12 cellular contexts compared by ENCODE assay signal in genomic region chr11:130677486-130678153, GRCh38.
DNase-seq lines count a peak whose midpoint lies in the region; ATAC-seq and TF ChIP-seq lines count a peak whose summit lies in the region.
"Had no signal": no experiment of that assay in that cellular context is flagged by ENCODE, and none has a peak within 500 bp of the region (broad histone marks: within the 10 kb centered on the region; RNA-seq: fewer than 3 reads in every experiment).

No MANE protein-coding gene starts in this region.

- peak; percentile 64 for DNase-seq in ELR (ENCODE audit: low read depth)
- DNase-seq in foreskin keratinocyte = peak; percentile 83 to 92
- no peak for DNase-seq in omental fat pad (ENCODE audit: low spot score)
- DNase-seq in WERI-Rb-1 = no peak
- no peak for DNase-seq in sciatic nerve (ENCODE audit: low spot score)
- DNase-seq in CD8-positive, alpha-beta memory T cell = no peak
- DNase-seq: activated effector memory CD4-positive, alpha-beta T cell treated with Interleukin-2 at 50 U/mL for 16 hours; head of caudate nucleus; NCI-H2081 treated with DMSO at 0.1 percent for 48 hours had no signal

- ATAC-seq in SK-N-SH treated with all-trans-retinoic acid at 6 μM for 48 hours (peak; percentile 96), foreskin keratinocyte (peak; percentile 83), omental fat pad (ENCODE audit: low FRiP score) (peak; percentile 79), HG02642 (IDR thresholded peaks at IDR 0.05; ENCODE audit: poor library complexity, unreplicated experiment) (no peak), sciatic nerve (no peak)

- H3K9me3 Mint-ChIP-seq in CD8-positive, alpha-beta memory T cell = peaks cover 19 to 30% (median 21%) of the 10 kb centered on the region in 5 donors

- no peak overlapping the region for H3K27ac ChIP-seq in foreskin keratinocyte
- no peak overlapping the region for H3K27ac ChIP-seq in WERI-Rb-1
- no peak overlapping the region for H3K27ac ChIP-seq in CD8-positive, alpha-beta memory T cell (ENCODE audit: low read depth, low read length)

- POLR2A ChIA-PET in CD8-positive, alpha-beta memory T cell (lab: Charles Lee) = no interaction called here

- intact Hi-C loops in sciatic nerve (cut with DNase I) = no loop called here

- H3K4me3 ChIP-seq in WERI-Rb-1 (ENCODE audit: low read depth, low read length) = no peak overlapping the region
- no peak overlapping the region for H3K4me3 ChIP-seq in CD8-positive, alpha-beta memory T cell (ENCODE audit: low read length)
- H3K4me3 ChIP-seq: skin epidermis had no signal

- H3K9me3 ChIP-seq in WERI-Rb-1 (ENCODE audit: severe bottlenecking) = no peaks in the 10 kb centered on the region
- no peaks in the 10 kb centered on the region for H3K9me3 ChIP-seq in CD8-positive, alpha-beta memory T cell (ENCODE audit: low read length)

- H3K27ac Mint-ChIP-seq in CD8-positive, alpha-beta memory T cell = no peak overlapping the region

- TF ChIP-seq CTCF in foreskin keratinocyte (conservative IDR thresholded peaks at IDR 0.05) = no peak
- TF ChIP-seq CTCF in omental fat pad (IDR thresholded peaks at IDR 0.05) = no peak
- no peak for TF ChIP-seq CTCF in WERI-Rb-1 (IDR thresholded peaks at IDR 0.05; ENCODE audit: low read depth, low read length)

- no peaks in the 10 kb centered on the region for H3K27me3 ChIP-seq in foreskin keratinocyte
- H3K27me3 ChIP-seq in WERI-Rb-1 (ENCODE audit: insufficient read depth, low read depth, severe bottlenecking) = no peaks in the 10 kb centered on the region
- no peaks in the 10 kb centered on the region for H3K27me3 ChIP-seq in CD8-positive, alpha-beta memory T cell (ENCODE audit: insufficient read depth, low read length, poor library complexity, severe bottlenecking)

- H3K36me3 Mint-ChIP-seq in CD8-positive, alpha-beta memory T cell = no peaks in the 10 kb centered on the region

- no peaks in the 10 kb centered on the region for H3K4me1 Mint-ChIP-seq in CD8-positive, alpha-beta memory T cell

- H3K27me3 Mint-ChIP-seq in CD8-positive, alpha-beta memory T cell = peaks cover 0 to 16% of the 10 kb centered on the region in 2 donors

- CTCF ChIA-PET in CD8-positive, alpha-beta memory T cell (lab: Charles Lee) = no interaction called here

- H3K4me1 ChIP-seq in foreskin keratinocyte = peaks cover 9% of the 10 kb centered on the region
- H3K4me1 ChIP-seq in CD8-positive, alpha-beta memory T cell (ENCODE audit: insufficient read depth, low read length) = no peaks in the 10 kb centered on the region

- no peaks in the 10 kb centered on the region for H3K36me3 ChIP-seq in WERI-Rb-1
- no peaks in the 10 kb centered on the region for H3K36me3 ChIP-seq in CD8-positive, alpha-beta memory T cell (ENCODE audit: insufficient read depth, low read length)

- no peak overlapping the region for H3K4me3 Mint-ChIP-seq in CD8-positive, alpha-beta memory T cell

TF ChIP-seq in SK-N-SH treated with all-trans-retinoic acid at 6 μM for 48 hours, 23 proteins besides CTCF, POLR2A, EP300 and RAD21:
- TF ChIP-seq ISL1 (CRISPR knock-in tag; IDR thresholded peaks at IDR 0.05) (0 out of 2 replicates have a peak, but pooled peaks have one; percentile 48), TOX (CRISPR knock-in tag; IDR thresholded peaks at IDR 0.05; ENCODE audit: borderline replicate concordance) (no peak), OSR1 (CRISPR knock-in tag; IDR thresholded peaks at IDR 0.05) (no peak)

Comparison
In these comparisons a context has a peak if more than half of its experiments do, and no peak if none do; other contexts are left out.
1. DNase-seq: peak in ELR (single experiment) and foreskin keratinocyte (2 of 2); none in omental fat pad (single experiment), WERI-Rb-1 (single experiment), sciatic nerve (single experiment) and CD8-positive, alpha-beta memory T cell (0 of 5).
2. ATAC-seq: peak in SK-N-SH treated with all-trans-retinoic acid at 6 μM for 48 hours (single experiment), foreskin keratinocyte (single experiment) and omental fat pad (single experiment); none in HG02642 (single experiment) and sciatic nerve (single experiment).